In genomic region chr15:75023194-75024101, GRCh38 we compare ENCODE assay signal across 8 cellular contexts. TPM values are rescaled to one million over a fixed set of nuclear protein-coding genes. Genes with fewer than 3 reads are reported as not detected.
A peak's percentile ranks its signal among the peaks of the same experiment; 100 is the strongest.
DNase-seq lines count a peak whose midpoint lies in the region; ATAC-seq and TF ChIP-seq lines count a peak whose summit lies in the region.

A gene with protein sequence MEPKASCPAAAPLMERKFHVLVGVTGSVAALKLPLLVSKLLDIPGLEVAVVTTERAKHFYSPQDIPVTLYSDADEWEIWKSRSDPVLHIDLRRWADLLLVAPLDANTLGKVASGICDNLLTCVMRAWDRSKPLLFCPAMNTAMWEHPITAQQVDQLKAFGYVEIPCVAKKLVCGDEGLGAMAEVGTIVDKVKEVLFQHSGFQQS (plus strand): TSS chr15:75023590. CDS start chr15:75028319, 4,729 bp downstream.

- no peaks in the 10 kb centered on the region for H3K27me3 ChIP-seq in liver (ENCODE audit: control insufficient read depth in 4 of 4, insufficient read depth in 4 of 4, low read length in 3 of 4)

- intact Hi-C loops in CD14-positive monocyte (cut with micrococcal nuclease): loop anchor here in 1 of 2 donors (5.0 kb wide), 1 partner anchor 66 kb away; the partner anchor contains the start of gene RPP25
- intact Hi-C loops in activated CD4-positive, alpha-beta memory T cell treated with anti-CD3 and anti-CD28 coated beads for 36 hours (cut with micrococcal nuclease): loop anchor here (2.0 kb wide), 1 partner anchor 327 kb away; the partner anchor contains the start of gene EDC3

- H3K9me3 ChIP-seq in liver (ENCODE audit: control insufficient read depth in 4 of 4, low read length in 3 of 4): no peaks in the 10 kb centered on the region

- peaks cover 0 to 4% (median 0%) of the 10 kb centered on the region in 7 donors for H3K9me3 Mint-ChIP-seq in CD14-positive monocyte
- no peaks in the 10 kb centered on the region for H3K9me3 Mint-ChIP-seq in activated CD4-positive, alpha-beta memory T cell treated with anti-CD3 and anti-CD28 coated beads for 36 hours

- 2% methylated on average over 47 of the region's 47 CpGs for WGBS in liver

- H3K4me3 ChIP-seq in liver (ENCODE audit: low read depth in 1 of 3, low read length in 3 of 3): peak within 1 kb of the TSS; percentile 71 to 99 (median 74)

- peaks cover 34% of the 10 kb centered on the region for H3K4me1 Mint-ChIP-seq in CD14-positive monocyte
- H3K4me1 Mint-ChIP-seq in activated CD4-positive, alpha-beta memory T cell treated with anti-CD3 and anti-CD28 coated beads for 36 hours (ENCODE audit: low read depth): peaks cover 11% of the 10 kb centered on the region

- DNase-seq in CD14-positive monocyte (ENCODE audit: low spot score) (peak; percentile 93), NCI-H82 treated with DMSO at 0.1 percent for 48 hours (lab: John Stamatoyannopoulos, UW; ENCODE audit: unreplicated experiment) (peak; percentile 87), dermis microvascular lymphatic vessel endothelial cell (ENCODE audit: low read depth in 2 of 2) (peak; percentile 91 to 95)
- peak; percentile 97 for DNase-seq in activated CD4-positive, alpha-beta memory T cell treated with anti-CD3 and anti-CD28 coated beads for 36 hours
- peak; percentile 95 for DNase-seq in stimulated activated CD4-positive, alpha-beta T cell treated with anti-CD3 and anti-CD28 coated beads, Interleukin-4, amount 100 ng/mL, for 24 hours

- peak in 1 of 2 donors; percentile 34 for TF ChIP-seq RAD21 in liver (IDR thresholded peaks at IDR 0.05)

- H3K9ac ChIP-seq in liver (ENCODE audit: low read depth in 1 of 2, low read length in 2 of 2): peak within 1 kb of the TSS; percentile 70 to 88

- peak within 1 kb of the TSS; percentile 80 to 85 for H3K27ac ChIP-seq in liver (ENCODE audit: low read depth in 1 of 2, low read length in 2 of 2)

- peak within 1 kb of the TSS; percentile 83 to 94 (median 89) for H3K27ac Mint-ChIP-seq in CD14-positive monocyte
- H3K27ac Mint-ChIP-seq in activated CD4-positive, alpha-beta memory T cell treated with anti-CD3 and anti-CD28 coated beads for 36 hours: peak within 1 kb of the TSS; percentile 89

- peaks cover 0 to 26% (median 14%) of the 10 kb centered on the region in 4 donors for H3K4me1 ChIP-seq in liver (ENCODE audit: control insufficient read depth in 4 of 4, insufficient read depth in 4 of 4, low read length in 3 of 4)

- no peaks in the 10 kb centered on the region for H3K36me3 ChIP-seq in liver (ENCODE audit: control insufficient read depth in 4 of 4, insufficient read depth in 3 of 4, low read depth in 1 of 4, low read length in 3 of 4)

- ATAC-seq in GM19438 (IDR thresholded peaks at IDR 0.05; ENCODE audit: low read depth, unreplicated experiment) (peak; percentile 96), HG03575 (IDR thresholded peaks at IDR 0.05; ENCODE audit: extremely low read depth, insufficient number of reproducible peaks, low FRiP score, unreplicated experiment) (peak; percentile 58)

- POLR2A ChIA-PET in activated CD4-positive, alpha-beta memory T cell treated with anti-CD3 and anti-CD28 coated beads for 36 hours (lab: Charles Lee): interaction anchor here (0.5 to 3.8 kb wide), 15 partner anchors 9 to 431 kb away, joined by 3 to 30 read pairs (median 4); partner anchors contain the start of genes C15orf39, MPI, RPP25 and SCAMP5

- CTCF ChIA-PET in activated CD4-positive, alpha-beta memory T cell treated with anti-CD3 and anti-CD28 coated beads for 36 hours (lab: Charles Lee): interaction anchor here (0.6 to 2.8 kb wide), 8 partner anchors 9 to 345 kb away, joined by 3 to 19 read pairs (median 4); partner anchors contain the start of genes C15orf39 and MAN2C1

- H3K36me3 Mint-ChIP-seq in CD14-positive monocyte: peaks cover 7 to 20% of the 10 kb centered on the region in 2 donors
- no peaks in the 10 kb centered on the region for H3K36me3 Mint-ChIP-seq in activated CD4-positive, alpha-beta memory T cell treated with anti-CD3 and anti-CD28 coated beads for 36 hours

- no peaks in the 10 kb centered on the region for H3K27me3 Mint-ChIP-seq in CD14-positive monocyte (ENCODE audit: low read depth in 3 of 3)
- no peaks in the 10 kb centered on the region for H3K27me3 Mint-ChIP-seq in activated CD4-positive, alpha-beta memory T cell treated with anti-CD3 and anti-CD28 coated beads for 36 hours

- TF ChIP-seq CTCF in CD14-positive monocyte (IDR thresholded peaks at IDR 0.05): no peak
- TF ChIP-seq CTCF in liver (IDR thresholded peaks at IDR 0.05; ENCODE audit: low read depth, low read length, missing input control): peak; percentile 1

- H3K4me3 Mint-ChIP-seq in CD14-positive monocyte: peak within 1 kb of the TSS; percentile 87 to 91
- peak within 1 kb of the TSS; percentile 89 for H3K4me3 Mint-ChIP-seq in activated CD4-positive, alpha-beta memory T cell treated with anti-CD3 and anti-CD28 coated beads for 36 hours

TF ChIP-seq in liver, 16 proteins besides CTCF, POLR2A, EP300 and RAD21:
- TF ChIP-seq YY1 (IDR thresholded peaks at IDR 0.05) (peak; percentile 85), TAF1 (conservative IDR thresholded peaks at IDR 0.05) (no peak), FOXA1 (IDR thresholded peaks at IDR 0.05) (no peak), EGR1 (IDR thresholded peaks at IDR 0.05; ENCODE audit: low read depth in 2 of 2) (no peak), HNF4A (conservative IDR thresholded peaks at IDR 0.05) (peak; percentile 20 to 70), MAX (IDR thresholded peaks at IDR 0.05) (peak; percentile 56), RXRA (IDR thresholded peaks at IDR 0.05) (peak in 1 of 2 donors; percentile 11), ZBTB33 (IDR thresholded peaks at IDR 0.05) (peak; percentile 100), JUND (IDR thresholded peaks at IDR 0.05) (no peak), GABPA (IDR thresholded peaks at IDR 0.05 in 1 of 2, conservative IDR thresholded peaks at IDR 0.05 in 1 of 2) (peak in 1 of 2 donors; percentile 68), SP1 (IDR thresholded peaks at IDR 0.05) (peak; percentile 44), FOXA2 (IDR thresholded peaks at IDR 0.05) (no peak), HNF4G (IDR thresholded peaks at IDR 0.05) (no peak), NR2F2 (IDR thresholded peaks at IDR 0.05) (no peak)
- TF ChIP-seq, protein P1, sequence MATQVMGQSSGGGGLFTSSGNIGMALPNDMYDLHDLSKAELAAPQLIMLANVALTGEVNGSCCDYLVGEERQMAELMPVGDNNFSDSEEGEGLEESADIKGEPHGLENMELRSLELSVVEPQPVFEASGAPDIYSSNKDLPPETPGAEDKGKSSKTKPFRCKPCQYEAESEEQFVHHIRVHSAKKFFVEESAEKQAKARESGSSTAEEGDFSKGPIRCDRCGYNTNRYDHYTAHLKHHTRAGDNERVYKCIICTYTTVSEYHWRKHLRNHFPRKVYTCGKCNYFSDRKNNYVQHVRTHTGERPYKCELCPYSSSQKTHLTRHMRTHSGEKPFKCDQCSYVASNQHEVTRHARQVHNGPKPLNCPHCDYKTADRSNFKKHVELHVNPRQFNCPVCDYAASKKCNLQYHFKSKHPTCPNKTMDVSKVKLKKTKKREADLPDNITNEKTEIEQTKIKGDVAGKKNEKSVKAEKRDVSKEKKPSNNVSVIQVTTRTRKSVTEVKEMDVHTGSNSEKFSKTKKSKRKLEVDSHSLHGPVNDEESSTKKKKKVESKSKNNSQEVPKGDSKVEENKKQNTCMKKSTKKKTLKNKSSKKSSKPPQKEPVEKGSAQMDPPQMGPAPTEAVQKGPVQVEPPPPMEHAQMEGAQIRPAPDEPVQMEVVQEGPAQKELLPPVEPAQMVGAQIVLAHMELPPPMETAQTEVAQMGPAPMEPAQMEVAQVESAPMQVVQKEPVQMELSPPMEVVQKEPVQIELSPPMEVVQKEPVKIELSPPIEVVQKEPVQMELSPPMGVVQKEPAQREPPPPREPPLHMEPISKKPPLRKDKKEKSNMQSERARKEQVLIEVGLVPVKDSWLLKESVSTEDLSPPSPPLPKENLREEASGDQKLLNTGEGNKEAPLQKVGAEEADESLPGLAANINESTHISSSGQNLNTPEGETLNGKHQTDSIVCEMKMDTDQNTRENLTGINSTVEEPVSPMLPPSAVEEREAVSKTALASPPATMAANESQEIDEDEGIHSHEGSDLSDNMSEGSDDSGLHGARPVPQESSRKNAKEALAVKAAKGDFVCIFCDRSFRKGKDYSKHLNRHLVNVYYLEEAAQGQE (IDR thresholded peaks at IDR 0.05): peak; percentile 36
- TF ChIP-seq, protein P2, sequence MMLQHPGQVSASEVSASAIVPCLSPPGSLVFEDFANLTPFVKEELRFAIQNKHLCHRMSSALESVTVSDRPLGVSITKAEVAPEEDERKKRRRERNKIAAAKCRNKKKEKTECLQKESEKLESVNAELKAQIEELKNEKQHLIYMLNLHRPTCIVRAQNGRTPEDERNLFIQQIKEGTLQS (IDR thresholded peaks at IDR 0.05): no peak

RNA-seq across cellular contexts. Expression of the gene that starts here (rescaled TPM):
- 10 to 100 TPM; 14.2 to 18.7 TPM for polyA plus RNA-seq in CD14-positive monocyte
- total RNA-seq in activated CD4-positive, alpha-beta memory T cell treated with anti-CD3 and anti-CD28 coated beads for 36 hours: 10 to 100 TPM; 16.3 to 18.8 TPM
- 9.6 and 11.6 TPM in 2 replicates for total RNA-seq in dermis microvascular lymphatic vessel endothelial cell
- 1 to 10 TPM; 7.4 to 9.3 TPM for total RNA-seq in liver
- polyA plus RNA-seq in liver: 1 to 10 TPM; 7.6 to 9.1 TPM

Comparison
In these comparisons a context has a peak if more than half of its experiments do, and no peak if none do; other contexts are left out.
1. Peak in every context shown above with its lines: DNase-seq, ATAC-seq, H3K4me3 ChIP-seq and H3K27ac ChIP-seq.